Comparison of ENCODE assay signal across 8 cellular contexts in genomic region chr13:50085063-50085462, GRCh38.
DNase-seq lines count a peak whose midpoint lies in the region; ATAC-seq and TF ChIP-seq lines count a peak whose summit lies in the region.

No MANE protein-coding gene starts in this region.

- H3K4me3 Mint-ChIP-seq in CD4-positive, alpha-beta T cell: peak overlapping the region; percentile 65

- peaks cover 55% of the 10 kb centered on the region for H3K4me1 Mint-ChIP-seq in CD4-positive, alpha-beta T cell (ENCODE audit: low read depth)

- no peak overlapping the region for H3K27ac ChIP-seq in CD4-positive, alpha-beta T cell (ENCODE audit: low read depth, low read length)
- H3K27ac ChIP-seq in HEK293 (ENCODE audit: extremely low read depth, low read depth, low read length) (no peak overlapping the region), foreskin keratinocyte (no peak overlapping the region)

- H3K27ac Mint-ChIP-seq in CD4-positive, alpha-beta T cell: peak overlapping the region; percentile 11

- no peaks in the 10 kb centered on the region for H3K9me3 Mint-ChIP-seq in CD4-positive, alpha-beta T cell

- POLR2A ChIA-PET in CD4-positive, alpha-beta T cell (lab: Charles Lee): interaction anchor here (1.3 to 11.6 kb wide), 6 partner anchors 22 to 827 kb away, joined by 3 to 498 read pairs (median 8); partner anchors contain the start of gene TRIM13
- POLR2A ChIA-PET in HEK293 (lab: Yijun Ruan, JAX): interaction anchor here (1.2 kb wide), 1 partner anchor 40 kb away, joined by 5 read pairs; no protein-coding TSS in a partner anchor

- no peaks in the 10 kb centered on the region for H3K9me3 ChIP-seq in CD4-positive, alpha-beta T cell (ENCODE audit: control insufficient read depth, low read length)
- H3K9me3 ChIP-seq in HEK293 (ENCODE audit: control insufficient read depth, insufficient read depth, low read depth, low read length): no peaks in the 10 kb centered on the region
- no peaks in the 10 kb centered on the region for H3K9me3 ChIP-seq in skeletal muscle satellite cell (replicated peaks; ENCODE audit: low read length)

- H3K27me3 ChIP-seq in CD4-positive, alpha-beta T cell (ENCODE audit: control insufficient read depth, insufficient read depth, low read length): no peaks in the 10 kb centered on the region
- H3K27me3 ChIP-seq in foreskin keratinocyte: no peaks in the 10 kb centered on the region
- no peaks in the 10 kb centered on the region for H3K27me3 ChIP-seq in skeletal muscle satellite cell (ENCODE audit: control insufficient read depth, insufficient read depth, low read length)

- CTCF ChIA-PET in CD4-positive, alpha-beta T cell (lab: Charles Lee): interaction anchor here (0.6 to 9.8 kb wide), 16 partner anchors 8 to 827 kb away, joined by 3 to 57 read pairs (median 4); partner anchors contain the start of genes SPRYD7 and TRIM13
- CTCF ChIA-PET in HEK293 (lab: Yijun Ruan, JAX): interaction anchor here (0.6 to 1.9 kb wide), 20 partner anchors 8 to 984 kb away, joined by 3 to 11 read pairs (median 4); no protein-coding TSS in a partner anchor

- H3K36me3 ChIP-seq in HEK293 (ENCODE audit: control insufficient read depth in 2 of 2, insufficient read depth in 1 of 2, low read length in 2 of 2) (no peaks in the 10 kb centered on the region), skeletal muscle satellite cell (ENCODE audit: insufficient read depth, low read length) (no peaks in the 10 kb centered on the region)

- intact Hi-C loops in CD4-positive, alpha-beta T cell (cut with DNase I, micrococcal nuclease): loop anchor here (5.0 to 10.0 kb wide), 3 partner anchors 430 to 717 kb away; no protein-coding TSS in a partner anchor

- no peak for ATAC-seq in CD4-positive, alpha-beta T cell (ENCODE audit: poor library complexity)
- no peak for ATAC-seq in foreskin keratinocyte
- no peak for ATAC-seq in HG02840 (IDR thresholded peaks at IDR 0.05; ENCODE audit: low FRiP score, unreplicated experiment)

- H3K4me1 ChIP-seq in HEK293 (ENCODE audit: control insufficient read depth, insufficient read depth, low read length): no peaks in the 10 kb centered on the region
- no peaks in the 10 kb centered on the region for H3K4me1 ChIP-seq in foreskin keratinocyte
- H3K4me1 ChIP-seq in skeletal muscle satellite cell (ENCODE audit: control insufficient read depth, insufficient read depth, low read length): peaks cover 11% of the 10 kb centered on the region

- peak; percentile 88 for TF ChIP-seq CTCF in CD4-positive, alpha-beta T cell (IDR thresholded peaks at IDR 0.05)
- no peak for TF ChIP-seq CTCF in HEK293 (tag by site-specific recombination; IDR thresholded peaks at IDR 0.05)
- TF ChIP-seq CTCF in foreskin keratinocyte (conservative IDR thresholded peaks at IDR 0.05): peak; percentile 69

- H3K36me3 Mint-ChIP-seq in CD4-positive, alpha-beta T cell (ENCODE audit: low read depth): peaks cover 26% of the 10 kb centered on the region

- H3K9ac ChIP-seq in skeletal muscle satellite cell (ENCODE audit: low read depth, low read length): peak overlapping the region; percentile 35

- peaks cover 12% of the 10 kb centered on the region for H3K27me3 Mint-ChIP-seq in CD4-positive, alpha-beta T cell

- no peak overlapping the region for H3K4me3 ChIP-seq in HEK293 (ENCODE audit: low read depth, low read length)
- peak overlapping the region; percentile 61 for H3K4me3 ChIP-seq in skeletal muscle satellite cell (ENCODE audit: low read length)

- no peak for DNase-seq in CD4-positive, alpha-beta T cell
- peak; percentile 33 for DNase-seq in SW480 (ENCODE audit: low spot score)
- DNase-seq in foreskin keratinocyte: peak in 1 of 2 donors; percentile 21
- DNase-seq in HK-2 (ENCODE audit: unreplicated experiment): no peak
- no peak for DNase-seq in T1000 (lab: John Stamatoyannopoulos, UW)

- peak overlapping the region; percentile 78 for H3K4me2 ChIP-seq in skeletal muscle satellite cell (ENCODE audit: low read length)

TF ChIP-seq in HEK293, 187 proteins besides CTCF, POLR2A, EP300 and RAD21:
- TF ChIP-seq ZNF660 (tag by site-specific recombination; IDR thresholded peaks at IDR 0.05) (peak; percentile 83; the same call in 1 of the 2 replicates), ZNF366 (tag by site-specific recombination; conservative IDR thresholded peaks at IDR 0.05) (0 out of 2 replicates have a peak, but pooled peaks have one; percentile 18), ZNF239 (tag by site-specific recombination; IDR thresholded peaks at IDR 0.05) (no peak), PRDM1 (tag by site-specific recombination; IDR thresholded peaks at IDR 0.05) (0 out of 2 replicates have a peak, but pooled peaks have one; percentile 38), ZFP69B (tag by site-specific recombination; IDR thresholded peaks at IDR 0.05) (0 out of 2 replicates have a peak, but pooled peaks have one; percentile 8), IKZF3 (tag by site-specific recombination; IDR thresholded peaks at IDR 0.05) (peak; percentile 85), ZNF664 (tag by site-specific recombination; IDR thresholded peaks at IDR 0.05) (0 out of 2 replicates have a peak, but pooled peaks have one; percentile 37), ZNF394 (tag by site-specific recombination; IDR thresholded peaks at IDR 0.05; ENCODE audit: borderline replicate concordance) (0 out of 2 replicates have a peak, but pooled peaks have one; percentile 20), ZNF335 (tag by site-specific recombination; conservative IDR thresholded peaks at IDR 0.05) (peak; percentile 20; the same call in 1 of the 2 replicates), KLF8 (tag by site-specific recombination; IDR thresholded peaks at IDR 0.05) (no peak), PRDM6 (tag by site-specific recombination; IDR thresholded peaks at IDR 0.05) (peak; percentile 81), EGR2 (tag by site-specific recombination; IDR thresholded peaks at IDR 0.05; ENCODE audit: low read depth) (no peak), ZNF426 (tag by site-specific recombination; IDR thresholded peaks at IDR 0.05) (0 out of 2 replicates have a peak, but pooled peaks have one; percentile 4), ZNF654 (tag by site-specific recombination; IDR thresholded peaks at IDR 0.05; ENCODE audit: low read depth) (peak; percentile 50)
